In the genomic region with DNA sequence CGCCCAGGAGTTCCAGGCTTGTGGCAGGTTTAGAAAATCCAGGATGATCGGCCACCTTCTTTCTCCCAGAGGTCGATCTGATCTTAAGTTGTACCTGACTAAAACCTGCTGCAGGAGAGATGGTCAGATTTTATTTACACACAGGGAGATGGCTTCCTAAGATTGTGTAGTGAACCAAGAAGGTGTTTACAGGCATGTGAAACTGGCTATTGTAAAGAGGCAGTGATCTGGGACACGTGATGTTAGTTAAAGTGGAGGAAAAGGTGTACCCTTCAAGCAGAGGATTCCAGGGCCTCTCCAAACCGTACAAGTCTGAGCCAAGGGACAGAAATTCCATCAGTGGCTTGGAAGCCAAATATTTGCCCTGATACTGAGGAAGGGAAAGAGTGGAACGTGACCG, we compare ENCODE assay signal across 31 cellular contexts. TPM values are rescaled to one million over a fixed set of nuclear protein-coding genes. Genes with fewer than 3 reads are reported as not detected.
A peak's percentile ranks its signal among the peaks of the same experiment; 100 is the strongest.
DNase-seq lines count a peak whose midpoint lies in the region; ATAC-seq, FAIRE-seq and TF ChIP-seq lines count a peak whose summit lies in the region.
"Had no signal": no experiment of that assay in that cellular context is flagged by ENCODE, and none has a peak within 500 bp of the region (broad histone marks: within the 10 kb centered on the region; RNA-seq: fewer than 3 reads in every experiment).

No MANE protein-coding gene starts in this region.

- H3K27ac ChIP-seq in osteoblast (ENCODE audit: low read depth, low read length), result peak overlapping the region; percentile 92
- H3K27ac ChIP-seq: adrenal gland, ovary, right atrium auricular region, vagina had no signal

- no peak for ATAC-seq in GM21423 (IDR thresholded peaks at IDR 0.05; ENCODE audit: unreplicated experiment)
- ATAC-seq in T-helper 17 cell, result no peak
- ATAC-seq: natural killer cell; Right ventricle myocardium inferior; stimulated activated naive B cell treated with anti-CD40 and anti-IgM and Interleukin-4, amounts not matched to agents 10 μg/mL and 1 μg/mL and 100 μg/mL, for 72 hours had no signal

- H3K4me3 Mint-ChIP-seq in Caco-2 (ENCODE audit: unreplicated experiment), result peak overlapping the region; percentile 61
- peak overlapping the region; percentile 26; the same call in 1 of the 2 replicates for H3K4me3 Mint-ChIP-seq in HFFc6
- no peak overlapping the region for H3K4me3 Mint-ChIP-seq in T-helper 17 cell
- H3K4me3 Mint-ChIP-seq: activated CD4-positive, alpha-beta T cell treated with anti-CD3 and anti-CD28 coated beads, Interleukin-2, amount 10 ng/mL, durations not matched to agents 7 days and 5 days; activated naive CD4-positive, alpha-beta T cell treated with anti-CD3 and anti-CD28 coated beads for 36 hours; CD8-positive, alpha-beta memory T cell; IgD-negative memory B cell; natural killer cell; stimulated activated naive B cell treated with anti-CD40 and anti-IgM and Interleukin-4, amounts not matched to agents 10 μg/mL and 1 μg/mL and 100 μg/mL, for 72 hours had no signal

- H3K36me3 Mint-ChIP-seq in Caco-2 (ENCODE audit: insufficient read depth, unreplicated experiment) (peaks cover 47% of the 10 kb centered on the region), HFFc6 (ENCODE audit: low read depth) (no peaks in the 10 kb centered on the region), T-helper 17 cell (ENCODE audit: low read depth) (no peaks in the 10 kb centered on the region)
- H3K36me3 Mint-ChIP-seq: IgD-negative memory B cell; natural killer cell; stimulated activated naive B cell treated with anti-CD40 and anti-IgM and Interleukin-4, amounts not matched to agents 10 μg/mL and 1 μg/mL and 100 μg/mL, for 72 hours had no signal

- CTCF ChIA-PET in Caco-2 (lab: Charles Lee), result no interaction called here

- H3K9me3 Mint-ChIP-seq in Caco-2 (ENCODE audit: unreplicated experiment), result no peaks in the 10 kb centered on the region
- no peaks in the 10 kb centered on the region for H3K9me3 Mint-ChIP-seq in HFFc6
- H3K9me3 Mint-ChIP-seq: activated naive CD4-positive, alpha-beta T cell treated with anti-CD3 and anti-CD28 coated beads for 36 hours; natural killer cell; stimulated activated naive B cell treated with anti-CD40 and anti-IgM and Interleukin-4, amounts not matched to agents 10 μg/mL and 1 μg/mL and 100 μg/mL, for 72 hours had no signal

- no peaks in the 10 kb centered on the region for H3K27me3 Mint-ChIP-seq in Caco-2 (ENCODE audit: insufficient read depth, unreplicated experiment)
- H3K27me3 Mint-ChIP-seq in HFFc6 (ENCODE audit: insufficient read depth), result peaks cover 5% of the 10 kb centered on the region
- H3K27me3 Mint-ChIP-seq in T-helper 17 cell, result peaks cover 7% of the 10 kb centered on the region
- H3K27me3 Mint-ChIP-seq: activated CD4-positive, alpha-beta T cell treated with anti-CD3 and anti-CD28 coated beads, Interleukin-2, amount 10 ng/mL, durations not matched to agents 7 days and 5 days had no signal

- peak overlapping the region; percentile 52 for H3K4me2 ChIP-seq in osteoblast (ENCODE audit: insufficient read depth, low read length)

- H3K27ac Mint-ChIP-seq in Caco-2 (ENCODE audit: unreplicated experiment) (peak overlapping the region; percentile 88), HFFc6 (peak overlapping the region; percentile 38; the same call in 1 of the 2 replicates), T-helper 17 cell (no peak overlapping the region)
- H3K27ac Mint-ChIP-seq: activated CD4-positive, alpha-beta T cell treated with anti-CD3 and anti-CD28 coated beads, Interleukin-2, amount 10 ng/mL, durations not matched to agents 7 days and 5 days; activated naive CD4-positive, alpha-beta T cell treated with anti-CD3 and anti-CD28 coated beads for 36 hours; IgD-negative memory B cell; natural killer cell; stimulated activated naive B cell treated with anti-CD40 and anti-IgM and Interleukin-4, amounts not matched to agents 10 μg/mL and 1 μg/mL and 100 μg/mL, for 72 hours had no signal

- intact Hi-C loops in Caco-2 (cut with micrococcal nuclease; ENCODE audit: unreplicated experiment), result loop anchor here (1.0 to 5.0 kb wide), 5 partner anchors 9 to 120 kb away; no protein-coding TSS in a partner anchor

- FAIRE-seq in bronchial epithelial cell (lab: Jason Lieb, UNC), result peak; percentile 32
- FAIRE-seq: islet of Langerhans had no signal

- TF ChIP-seq CTCF in Caco-2 (IDR thresholded peaks at IDR 0.05; ENCODE audit: insufficient read depth in 1 of 2, low read depth in 1 of 2, low read length in 1 of 2, severe bottlenecking in 1 of 2, unreplicated experiment in 1 of 2) (no peak), HFFc6 (IDR thresholded peaks at IDR 0.05) (no peak), bronchial epithelial cell (IDR thresholded peaks at IDR 0.05; ENCODE audit: insufficient read depth, low read length, severe bottlenecking) (no peak), osteoblast (IDR thresholded peaks at IDR 0.05; ENCODE audit: extremely low read depth, low read depth, low read length) (no peak)

- peak; percentile 75 to 86 for DNase-seq in Caco-2
- DNase-seq in HFFc6, result no peak
- no peak for DNase-seq in bronchial epithelial cell (ENCODE audit: low read depth)
- DNase-seq in osteoblast (ENCODE audit: insufficient read length, low spot score, missing footprints), result no peak
- DNase-seq in amygdala (lab: John Stamatoyannopoulos, UW), result no peak
- DNase-seq in activated CD8-positive, alpha-beta memory T cell treated with anti-CD3 and anti-CD28 coated beads for 24 hours, result no peak
- DNase-seq in T-helper 17 cell, result no peak
- DNase-seq: activated CD4-positive, alpha-beta T cell treated with anti-CD3 and anti-CD28 coated beads, Interleukin-2, amount 10 ng/mL, durations not matched to agents 7 days and 5 days; activated naive CD4-positive, alpha-beta T cell treated with anti-CD3 and anti-CD28 coated beads for 36 hours; activated T-cell treated with anti-CD3 and anti-CD28 coated beads, Interleukin-2, amount 50 U/mL, for 48 hours; adrenal gland; BE2C; CD8-positive, alpha-beta memory T cell; GDM1; GOT3; natural killer cell; NCI-H1048; NCI-H187; NCI-H2171; NCI-H524 treated with DMSO at 0.1 percent for 48 hours; ovary; stimulated activated naive B cell treated with anti-CD40 and anti-IgM and Interleukin-4, amounts not matched to agents 10 μg/mL and 1 μg/mL and 100 μg/mL, for 72 hours; T-helper 9 cell had no signal

- H3K36me3 ChIP-seq in Caco-2 (ENCODE audit: control insufficient read depth, insufficient read depth, low read length) (no peaks in the 10 kb centered on the region), bronchial epithelial cell (ENCODE audit: control insufficient read depth, insufficient read depth, low read length) (no peaks in the 10 kb centered on the region), osteoblast (ENCODE audit: insufficient read depth, low read length) (no peaks in the 10 kb centered on the region)
- H3K36me3 ChIP-seq: adrenal gland, BE2C, brain microvascular endothelial cell, ovary, right atrium auricular region, vagina had no signal

- H3K27me3 ChIP-seq in Caco-2 (replicated peaks; ENCODE audit: control insufficient read depth, insufficient read depth, low read length) (no peaks in the 10 kb centered on the region), bronchial epithelial cell (ENCODE audit: control insufficient read depth, insufficient read depth, low read length) (no peaks in the 10 kb centered on the region), osteoblast (ENCODE audit: insufficient read depth, low read length) (no peaks in the 10 kb centered on the region)
- H3K27me3 ChIP-seq: adrenal gland, BE2C, brain microvascular endothelial cell, ovary, right atrium auricular region, vagina had no signal

- H3K4me3 ChIP-seq in Caco-2 (ENCODE audit: low read depth, low read length), result no peak overlapping the region
- H3K4me3 ChIP-seq in bronchial epithelial cell (ENCODE audit: low read depth, low read length), result no peak overlapping the region
- no peak overlapping the region for H3K4me3 ChIP-seq in osteoblast (ENCODE audit: insufficient read depth, low read length)
- H3K4me3 ChIP-seq: adrenal gland, ovary, right atrium auricular region, vagina had no signal

- POLR2A ChIA-PET in Caco-2 (lab: Charles Lee), result interaction anchor here (1.0 kb wide), 1 partner anchor 17 kb away, joined by 3 read pairs; no protein-coding TSS in a partner anchor

- H3K4me1 ChIP-seq in Caco-2 (peaks cover 61% of the 10 kb centered on the region), osteoblast (ENCODE audit: insufficient read depth, low read length) (peaks cover 41% of the 10 kb centered on the region)
- H3K4me1 ChIP-seq: adrenal gland, BE2C, right atrium auricular region, vagina had no signal

- peak overlapping the region; percentile 10 for H2AFZ ChIP-seq in osteoblast (ENCODE audit: low read length)

- H3K9me3 ChIP-seq in Caco-2, result no peaks in the 10 kb centered on the region
- H3K9me3 ChIP-seq in osteoblast (ENCODE audit: low read depth, low read length), result no peaks in the 10 kb centered on the region
- no peaks in the 10 kb centered on the region for H3K9me3 ChIP-seq in T-helper 17 cell (ENCODE audit: control insufficient read depth, low read length, poor library complexity, severe bottlenecking)
- H3K9me3 ChIP-seq: adrenal gland, BE2C, ovary, right atrium auricular region, vagina had no signal

- H3K4me1 Mint-ChIP-seq in Caco-2 (ENCODE audit: low read depth, unreplicated experiment), result peaks cover 49% of the 10 kb centered on the region
- H3K4me1 Mint-ChIP-seq in HFFc6 (ENCODE audit: low read depth), result peaks cover 34% of the 10 kb centered on the region
- H3K4me1 Mint-ChIP-seq in T-helper 17 cell, result peaks cover 4% of the 10 kb centered on the region
- H3K4me1 Mint-ChIP-seq: activated CD4-positive, alpha-beta T cell treated with anti-CD3 and anti-CD28 coated beads, Interleukin-2, amount 10 ng/mL, durations not matched to agents 7 days and 5 days; CD8-positive, alpha-beta memory T cell; IgD-negative memory B cell; natural killer cell; stimulated activated naive B cell treated with anti-CD40 and anti-IgM and Interleukin-4, amounts not matched to agents 10 μg/mL and 1 μg/mL and 100 μg/mL, for 72 hours had no signal

- BruUV-seq in Caco-2 (replicated peaks; lab: Mats Ljungman, UMichigan), result no TSS peak

- H4K20me1 ChIP-seq in osteoblast (ENCODE audit: insufficient read depth, low read length), result peaks cover 5% of the 10 kb centered on the region

- no peaks in the 10 kb centered on the region for H3K79me2 ChIP-seq in osteoblast (ENCODE audit: insufficient read depth, low read length)

RNA-seq across cellular contexts. Expression of gene SLC1A1, which starts 17.5 kb away (rescaled TPM):
- total RNA-seq in Caco-2 (2022) (43.3 and 53.1 TPM in 2 replicates), bronchial epithelial cell (1.1 and 1.4 TPM in 2 replicates), osteoblast (20.0 and 25.7 TPM in 2 replicates), T-helper 17 cell (under 1 TPM; 0.07 to 0.13 TPM)
- total RNA-seq in HFFc6 (2021; fragmentation: NEBNext Ultra II Directional; extraction: Animal tissue kit (Norgen Biotek cat#: 25700)), result 1 to 10 TPM in 2 of 6 experiments, under 1 TPM in 4; 0.43 to 1.4 (median 0.79) TPM
- total RNA-seq: activated naive CD4-positive, alpha-beta T cell treated with anti-CD3 and anti-CD28 coated beads for 36 hours; mononuclear cell; natural killer cell had no signal

Comparison
In these comparisons a context has a peak if more than half of its experiments do, and no peak if none do; other contexts are left out.
1. DNase-seq: peak in Caco-2 (2 of 2); none in HFFc6 (single experiment), bronchial epithelial cell (single experiment), osteoblast (single experiment), amygdala (0 of 56), activated CD8-positive, alpha-beta memory T cell treated with anti-CD3 and anti-CD28 coated beads for 24 hours (single experiment) and T-helper 17 cell (0 of 3).